ENCODE assay signal across 1 cellular context in the genomic region with DNA sequence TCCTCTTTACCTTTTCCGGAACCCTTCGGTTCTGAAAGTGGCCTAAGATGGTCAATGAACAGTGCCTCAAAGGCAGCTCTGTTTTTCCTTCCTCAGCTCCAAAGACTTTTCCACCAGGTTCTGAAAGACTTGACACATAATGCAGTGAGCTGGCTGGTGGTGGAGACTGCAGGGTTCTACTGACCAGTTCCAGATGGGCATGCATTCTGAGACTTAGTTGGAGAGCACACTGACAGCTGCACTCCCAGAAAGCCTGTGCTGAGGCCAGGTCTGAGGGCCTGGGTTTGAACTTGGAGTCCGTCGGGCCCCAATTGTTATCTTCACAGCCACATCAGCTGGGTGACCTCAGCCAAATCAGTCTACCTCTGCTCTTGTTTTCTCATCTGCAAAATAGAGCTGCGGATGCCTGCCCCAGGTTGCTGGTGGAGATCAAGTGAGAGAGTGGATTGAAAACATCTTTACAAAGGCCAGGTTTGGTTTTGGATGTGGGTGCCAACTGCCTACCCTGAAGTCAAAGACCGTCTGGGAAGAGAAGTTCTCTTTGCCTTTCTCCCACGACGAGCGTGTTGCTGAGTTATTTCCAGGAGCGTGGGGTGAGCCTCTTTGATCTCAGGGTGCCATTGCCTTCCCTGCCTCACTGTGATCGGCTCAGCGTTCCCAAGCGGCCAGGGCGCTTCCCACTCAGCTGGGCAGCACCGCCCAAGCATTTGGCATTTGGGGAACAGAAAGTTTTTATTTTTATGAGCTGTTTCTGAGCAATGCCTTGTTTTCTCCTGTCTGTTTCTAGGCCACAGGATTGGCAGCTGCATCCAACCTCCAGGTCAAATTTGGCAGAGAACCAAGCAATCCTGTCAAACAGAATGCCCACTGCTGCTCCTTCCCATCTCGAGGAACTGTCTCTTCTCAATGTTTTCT.
A peak's percentile ranks its signal among the peaks of the same experiment; 100 is the strongest.
TF ChIP-seq lines count a peak whose summit lies in the region.

No MANE protein-coding gene starts in this region.

TF ChIP-seq in K562, 482 proteins besides CTCF, POLR2A, EP300 and RAD21:
- no peak for TF ChIP-seq USF1 (CRISPR knock-in tag; IDR thresholded peaks at IDR 0.05)
- peak; percentile 47; the same call in 1 of the 2 replicates for TF ChIP-seq TFAP4 (CRISPR knock-in tag; IDR thresholded peaks at IDR 0.05; ENCODE audit: borderline replicate concordance)
- no peak for TF ChIP-seq RBM14 (IDR thresholded peaks at IDR 0.05; ENCODE audit: borderline replicate concordance, insufficient read depth, low read depth, low read length)
